19 cellular contexts compared by ENCODE assay signal in the genomic region with DNA sequence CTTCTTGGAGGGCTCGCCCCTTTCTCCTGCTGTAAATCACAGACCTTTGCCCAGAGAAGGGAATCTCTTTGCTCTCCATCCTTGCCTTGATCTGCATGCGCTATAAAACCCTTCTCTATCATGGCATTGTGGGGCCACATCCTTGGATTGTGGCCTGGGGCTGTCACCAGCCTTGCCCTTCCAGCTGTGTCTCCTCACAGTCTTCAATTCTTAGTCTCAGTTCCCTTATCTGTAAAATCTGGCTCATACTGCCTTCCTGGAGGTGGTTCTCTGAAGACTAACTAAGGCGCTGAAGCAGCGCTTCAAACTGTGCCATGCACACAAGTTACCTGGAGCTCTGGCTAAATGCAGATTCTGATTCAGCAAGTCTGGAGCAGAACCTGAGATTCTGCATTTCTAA. TPM values are rescaled to one million over a fixed set of nuclear protein-coding genes. Genes with fewer than 3 reads are reported as not detected.
DNase-seq lines count a peak whose midpoint lies in the region; ATAC-seq and TF ChIP-seq lines count a peak whose summit lies in the region.
"Had no signal": no experiment of that assay in that cellular context is flagged by ENCODE, and none has a peak within 500 bp of the region (broad histone marks: within the 10 kb centered on the region; RNA-seq: fewer than 3 reads in every experiment).

No MANE protein-coding gene starts in this region.

- ATAC-seq in GM18867 (IDR thresholded peaks at IDR 0.05; ENCODE audit: unreplicated experiment) (peak; percentile 72), GM21786 (IDR thresholded peaks at IDR 0.05; ENCODE audit: unreplicated experiment) (peak; percentile 53), HG03432 (IDR thresholded peaks at IDR 0.05; ENCODE audit: unreplicated experiment) (peak; percentile 86), esophagus mucosa (no peak)
- no peak for ATAC-seq in stimulated activated naive CD8-positive, alpha-beta T cell treated with anti-CD3 and anti-CD28 coated beads, Interleukin-15, Interleukin-2, amounts not matched to agents 100 U/mL and 50 U/mL, for 24 hours
- no peak for ATAC-seq in naive thymus-derived CD8-positive, alpha-beta T cell
- ATAC-seq: CD8-positive, alpha-beta T cell had no signal

- no peaks in the 10 kb centered on the region for H3K9me3 Mint-ChIP-seq in endodermal cell
- no peaks in the 10 kb centered on the region for H3K9me3 Mint-ChIP-seq in naive thymus-derived CD8-positive, alpha-beta T cell
- H3K9me3 Mint-ChIP-seq: CD8-positive, alpha-beta T cell had no signal

- peak overlapping the region; percentile 47 for H3K27ac ChIP-seq in endodermal cell (ENCODE audit: low read depth, low read length)
- H3K27ac ChIP-seq: BLaER1 treated with 17β-estradiol and CSF1 and Interleukin-3, amounts not matched to agents 10 nM and 100 nM; HL-60 had no signal

- peaks cover 42% of the 10 kb centered on the region for H3K36me3 Mint-ChIP-seq in endodermal cell (ENCODE audit: low read depth)
- no peaks in the 10 kb centered on the region for H3K36me3 Mint-ChIP-seq in naive thymus-derived CD8-positive, alpha-beta T cell
- H3K36me3 Mint-ChIP-seq: CD8-positive, alpha-beta T cell had no signal

- TF ChIP-seq CTCF in endodermal cell (conservative IDR thresholded peaks at IDR 0.05): no peak

- peaks cover 6% of the 10 kb centered on the region for H3K4me1 Mint-ChIP-seq in endodermal cell
- peaks cover 0 to 4% (median 0%) of the 10 kb centered on the region in 4 donors for H3K4me1 Mint-ChIP-seq in naive thymus-derived CD8-positive, alpha-beta T cell

- DNase-seq in endodermal cell: no peak
- DNase-seq in stimulated activated naive CD8-positive, alpha-beta T cell treated with anti-CD3 and anti-CD28 coated beads, Interleukin-15, Interleukin-2, amounts not matched to agents 100 U/mL and 50 U/mL, for 24 hours: no peak
- no peak for DNase-seq in naive thymus-derived CD8-positive, alpha-beta T cell
- no peak for DNase-seq in stimulated activated CD4-positive, alpha-beta T cell treated with anti-CD3 and anti-CD28 coated beads, Interleukin-12 subunit alpha, Interleukin-12 subunit beta, amount 100 ng/mL, for 4 hours
- DNase-seq: Calu3; CD8-positive, alpha-beta T cell; H7; NCI-H1694 treated with DMSO at 0.1 percent for 48 hours; NK-92 treated with Interleukin-12 subunit alpha and Interleukin-12 subunit beta, amount 100 ng/mL, for 24 hours; Right ventricle myocardium superior; SW 1271; T-helper 2 cell had no signal

- no peaks in the 10 kb centered on the region for H3K27me3 Mint-ChIP-seq in endodermal cell (ENCODE audit: insufficient read depth)
- H3K27me3 Mint-ChIP-seq in naive thymus-derived CD8-positive, alpha-beta T cell: peaks cover 10 to 31% (median 18%) of the 10 kb centered on the region in 5 donors

- no peak overlapping the region for H3K27ac Mint-ChIP-seq in endodermal cell
- no peak overlapping the region for H3K27ac Mint-ChIP-seq in naive thymus-derived CD8-positive, alpha-beta T cell
- H3K27ac Mint-ChIP-seq: CD8-positive, alpha-beta T cell; IgD-negative memory B cell had no signal

- H3K36me3 ChIP-seq in endodermal cell (ENCODE audit: control insufficient read depth, insufficient read depth, low read length): peaks cover 19% of the 10 kb centered on the region

- H3K4me3 ChIP-seq in endodermal cell (ENCODE audit: low read length): no peak overlapping the region
- H3K4me3 ChIP-seq: BLaER1 treated with 17β-estradiol and CSF1 and Interleukin-3, amounts not matched to agents 10 nM and 100 nM had no signal

- no peak overlapping the region for H3K4me3 Mint-ChIP-seq in endodermal cell
- H3K4me3 Mint-ChIP-seq in naive thymus-derived CD8-positive, alpha-beta T cell: no peak overlapping the region
- H3K4me3 Mint-ChIP-seq: CD8-positive, alpha-beta T cell; IgD-negative memory B cell had no signal

- POLR2A ChIA-PET in naive thymus-derived CD8-positive, alpha-beta T cell (lab: Charles Lee): no interaction called here

- H3K9ac ChIP-seq in endodermal cell (ENCODE audit: extremely low read depth, low read length, poor library complexity, severe bottlenecking): no peak overlapping the region
- H3K9ac ChIP-seq: BLaER1 treated with 17β-estradiol and CSF1 and Interleukin-3, amounts not matched to agents 10 nM and 100 nM had no signal

- no peaks in the 10 kb centered on the region for H3K27me3 ChIP-seq in endodermal cell (ENCODE audit: control insufficient read depth, insufficient read depth, low read length, poor library complexity, severe bottlenecking)
- H3K27me3 ChIP-seq: BLaER1 treated with 17β-estradiol and CSF1 and Interleukin-3, amounts not matched to agents 10 nM and 100 nM had no signal

- H3K9me3 ChIP-seq in endodermal cell (ENCODE audit: control insufficient read depth, low read length): no peaks in the 10 kb centered on the region
- H3K9me3 ChIP-seq: BLaER1 treated with 17β-estradiol and CSF1 and Interleukin-3, amounts not matched to agents 10 nM and 100 nM had no signal

- H3K4me1 ChIP-seq in endodermal cell (ENCODE audit: control insufficient read depth, insufficient read depth, low read length): no peaks in the 10 kb centered on the region

- WGBS in endodermal cell (ENCODE audit: insufficient coverage in 1 of 2, insufficient read length in 1 of 2), 2 experiments: 95 to 98% methylated on average over 4 of the region's 4 CpGs

RNA-seq across cellular contexts. Expression of gene RARS1, which starts 53.4 kb away (rescaled TPM):
- 100 to 1,000 TPM in 1 of 2 donors, 10 to 100 TPM in 1; 98.9 to 109 TPM for total RNA-seq in endodermal cell
- 80.6 TPM for polyA plus RNA-seq in endodermal cell (2013, experiment 1 of 2)
- 75.0 TPM for polyA plus RNA-seq in endodermal cell (2013, experiment 2 of 2)
- 73.4 TPM for total RNA-seq in esophagus mucosa
- 100 to 1,000 TPM; 102 to 114 TPM for total RNA-seq in naive thymus-derived CD8-positive, alpha-beta T cell
- 10 to 100 TPM; 25.9 to 34.8 (median 29.1) TPM for polyA plus RNA-seq in naive thymus-derived CD8-positive, alpha-beta T cell

Comparison
In these comparisons a context has a peak if more than half of its experiments do, and no peak if none do; other contexts are left out.
1. ATAC-seq: peak in GM18867 (single experiment), GM21786 (single experiment) and HG03432 (single experiment); none in stimulated activated naive CD8-positive, alpha-beta T cell treated with anti-CD3 and anti-CD28 coated beads, Interleukin-15, Interleukin-2, amounts not matched to agents 100 U/mL and 50 U/mL, for 24 hours (single experiment), esophagus mucosa (single experiment) and naive thymus-derived CD8-positive, alpha-beta T cell (0 of 2).